Comparison of ENCODE assay signal across 21 cellular contexts in the genomic region with DNA sequence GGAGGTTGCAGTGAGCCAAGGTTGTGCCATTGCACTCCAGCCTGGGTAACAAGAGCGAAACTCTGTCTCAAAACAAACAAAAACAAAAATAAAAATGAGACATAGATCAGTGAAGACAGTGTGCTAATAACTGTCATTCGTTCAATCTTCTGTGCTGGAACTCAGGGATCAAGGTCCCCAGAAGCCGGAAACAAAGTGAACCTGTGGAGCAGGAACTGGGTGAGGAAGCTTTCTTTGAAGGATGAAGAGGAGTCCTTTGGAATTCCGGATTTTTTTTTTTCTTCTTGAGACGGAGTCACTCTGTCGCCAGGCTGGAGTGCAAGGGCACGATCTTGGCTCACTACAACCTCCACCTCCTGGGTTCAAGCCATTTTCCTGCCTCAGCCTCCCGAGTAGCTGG. TPM values are rescaled to one million over a fixed set of nuclear protein-coding genes. Genes with fewer than 3 reads are reported as not detected.
DNase-seq lines count a peak whose midpoint lies in the region; ATAC-seq, FAIRE-seq and TF ChIP-seq lines count a peak whose summit lies in the region.
"Had no signal": no experiment of that assay in that cellular context is flagged by ENCODE, and none has a peak within 500 bp of the region (broad histone marks: within the 10 kb centered on the region; RNA-seq: fewer than 3 reads in every experiment).

No MANE protein-coding gene starts in this region.

- H3K27ac ChIP-seq in HepG2 (ENCODE audit: extremely low read length, insufficient read depth, low read length) (no peak overlapping the region), right lobe of liver (no peak overlapping the region), mucosa of rectum (ENCODE audit: low read depth in 2 of 2, low read length in 2 of 2) (peak overlapping the region; percentile 86 to 91)
- H3K27ac ChIP-seq: BLaER1 treated with 17β-estradiol and CSF1 and Interleukin-3, amounts not matched to agents 10 nM and 100 nM had no signal

- no peak for TF ChIP-seq CTCF in HepG2 (CRISPR knock-in tag; IDR thresholded peaks at IDR 0.05)
- no peak for TF ChIP-seq CTCF in right lobe of liver (IDR thresholded peaks at IDR 0.05)

- intact Hi-C loops in HepG2 (cut with micrococcal nuclease; ENCODE audit: unreplicated experiment), result no loop called here
- intact Hi-C loops in right lobe of liver (cut with DNase I), result loop anchor here in 1 of 2 donors (10.0 kb wide), 1 partner anchor 65 kb away; no protein-coding TSS in a partner anchor

- peaks cover 38% of the 10 kb centered on the region for H3K4me1 ChIP-seq in HepG2 (ENCODE audit: insufficient read depth, low read length)
- H3K4me1 ChIP-seq in right lobe of liver, result peaks cover 0 to 20% (median 2%) of the 10 kb centered on the region in 4 donors
- H3K4me1 ChIP-seq in mucosa of rectum (ENCODE audit: control insufficient read depth in 2 of 2, insufficient read depth in 2 of 2, low read length in 2 of 2), result peaks cover 28 to 35% of the 10 kb centered on the region in 2 donors

- TF ChIP-seq EP300 in HepG2 (IDR thresholded peaks at IDR 0.05; ENCODE audit: low read depth in 2 of 2, low read length in 2 of 2) (no peak), HepG2 (CRISPR knock-in tag; IDR thresholded peaks at IDR 0.05; ENCODE audit: borderline replicate concordance) (no peak)

- no TSS peak for BruUV-seq in HepG2 (replicated peaks; lab: Mats Ljungman, UMichigan)

- no peaks in the 10 kb centered on the region for H3K36me3 Mint-ChIP-seq in naive thymus-derived CD8-positive, alpha-beta T cell
- no peaks in the 10 kb centered on the region for H3K36me3 Mint-ChIP-seq in activated naive CD8-positive, alpha-beta T cell treated with anti-CD3 and anti-CD28 coated beads for 36 hours
- H3K36me3 Mint-ChIP-seq: CD8-positive, alpha-beta T cell; IgD-negative memory B cell had no signal

- H3K27ac Mint-ChIP-seq in naive thymus-derived CD8-positive, alpha-beta T cell, result no peak overlapping the region
- H3K27ac Mint-ChIP-seq in activated naive CD8-positive, alpha-beta T cell treated with anti-CD3 and anti-CD28 coated beads for 36 hours, result no peak overlapping the region
- H3K27ac Mint-ChIP-seq: CD8-positive, alpha-beta T cell had no signal

- POLR2A ChIA-PET in HepG2 (lab: Yijun Ruan, JAX), result interaction anchor here (0.7 to 1.5 kb wide), 2 partner anchors 17 to 28 kb away, joined by 3 to 6 read pairs; partner anchors contain the start of gene CTDNEP1
- POLR2A ChIA-PET in naive thymus-derived CD8-positive, alpha-beta T cell (lab: Charles Lee), result interaction anchor here (1.3 kb wide), 1 partner anchor 17 kb away, joined by 4 read pairs; no protein-coding TSS in a partner anchor

- H3K9ac ChIP-seq in HepG2 (ENCODE audit: insufficient read depth, low read depth, low read length), result no peak overlapping the region
- H3K9ac ChIP-seq in mucosa of rectum (ENCODE audit: low read depth in 1 of 2, low read length in 2 of 2), result peak overlapping the region in 1 of 2 donors; percentile 70
- H3K9ac ChIP-seq: BLaER1 treated with 17β-estradiol and CSF1 and Interleukin-3, amounts not matched to agents 10 nM and 100 nM had no signal

- H3K27me3 Mint-ChIP-seq in naive thymus-derived CD8-positive, alpha-beta T cell, result peaks cover 1 to 19% (median 10%) of the 10 kb centered on the region in 5 donors
- H3K27me3 Mint-ChIP-seq in activated naive CD8-positive, alpha-beta T cell treated with anti-CD3 and anti-CD28 coated beads for 36 hours, result peaks cover 18% of the 10 kb centered on the region

- peaks cover 16 to 38% (median 24%) of the 10 kb centered on the region in 4 donors for H3K4me1 Mint-ChIP-seq in naive thymus-derived CD8-positive, alpha-beta T cell
- peaks cover 22% of the 10 kb centered on the region for H3K4me1 Mint-ChIP-seq in activated naive CD8-positive, alpha-beta T cell treated with anti-CD3 and anti-CD28 coated beads for 36 hours

- no peak for FAIRE-seq in HepG2 (lab: Jason Lieb, UNC)
- FAIRE-seq: H54, RCC 7860 had no signal

- no peak for TF ChIP-seq RAD21 in HepG2 (CRISPR knock-in tag; IDR thresholded peaks at IDR 0.05)

- H3K4me3 Mint-ChIP-seq in naive thymus-derived CD8-positive, alpha-beta T cell, result peak overlapping the region in 1 of 10 donors; percentile 39
- no peak overlapping the region for H3K4me3 Mint-ChIP-seq in activated naive CD8-positive, alpha-beta T cell treated with anti-CD3 and anti-CD28 coated beads for 36 hours

- no peak overlapping the region for H2AFZ ChIP-seq in HepG2 (ENCODE audit: low read length)

- TF ChIP-seq POLR2A in HepG2 (IDR thresholded peaks at IDR 0.05; ENCODE audit: insufficient read depth in 1 of 2, low read depth in 2 of 2, low read length in 2 of 2) (no peak), right lobe of liver (IDR thresholded peaks at IDR 0.05) (no peak)

- ATAC-seq in HepG2 (no peak), right lobe of liver (no peak)
- ATAC-seq in naive thymus-derived CD8-positive, alpha-beta T cell, result no peak
- ATAC-seq: CD8-positive, alpha-beta T cell had no signal

- DNase-seq in HepG2 (ENCODE audit: low spot score), result no peak
- DNase-seq in right lobe of liver, result no peak
- DNase-seq in naive thymus-derived CD8-positive, alpha-beta T cell, result no peak
- DNase-seq in NCI-H2171 (lab: John Stamatoyannopoulos, UW), result no peak
- DNase-seq in activated naive CD8-positive, alpha-beta T cell treated with anti-CD3 and anti-CD28 coated beads for 36 hours, result no peak
- DNase-seq: ACHN; CD8-positive, alpha-beta T cell; DMS53; GF-D8; NCI-H1105 treated with DMSO at 0.1 percent for 48 hours; NCI-H2081; NCI-H2171 treated with DMSO at 0.1 percent for 48 hours; NCI-H446; NCI-H526; Right ventricle myocardium superior had no signal

- H3K9me3 ChIP-seq in HepG2 (ENCODE audit: low read length) (no peaks in the 10 kb centered on the region), right lobe of liver (no peaks in the 10 kb centered on the region), mucosa of rectum (ENCODE audit: control insufficient read depth in 2 of 2, low read length in 2 of 2) (no peaks in the 10 kb centered on the region)
- H3K9me3 ChIP-seq: BLaER1 treated with 17β-estradiol and CSF1 and Interleukin-3, amounts not matched to agents 10 nM and 100 nM had no signal

- H3K4me2 ChIP-seq in HepG2 (ENCODE audit: low read depth, low read length), result peak overlapping the region; percentile 56

- no peaks in the 10 kb centered on the region for H3K79me2 ChIP-seq in HepG2 (ENCODE audit: insufficient read depth, low read length)

- no peaks in the 10 kb centered on the region for H3K27me3 ChIP-seq in HepG2 (ENCODE audit: control insufficient read depth in 1 of 2, insufficient read depth in 2 of 2, low read length in 2 of 2)
- H3K27me3 ChIP-seq in right lobe of liver, result no peaks in the 10 kb centered on the region
- H3K27me3 ChIP-seq in mucosa of rectum (ENCODE audit: control insufficient read depth in 2 of 2, insufficient read depth in 2 of 2, low read length in 2 of 2), result no peaks in the 10 kb centered on the region

- in situ Hi-C loops in HepG2 (cut with HindIII; ENCODE audit: extremely low pct_ligation_motif_present, low pct_unique_long_range_greater_than_20kb), result no loop called here

- no peak overlapping the region for H3K4me3 ChIP-seq in HepG2 (replicated peaks in 1 of 3; ENCODE audit: insufficient read depth in 1 of 3, low read depth in 2 of 3, low read length in 3 of 3)
- no peak overlapping the region for H3K4me3 ChIP-seq in right lobe of liver
- H3K4me3 ChIP-seq in mucosa of rectum (ENCODE audit: low read length in 2 of 2), result peak overlapping the region; percentile 22 to 55
- H3K4me3 ChIP-seq: BLaER1 treated with 17β-estradiol and CSF1 and Interleukin-3, amounts not matched to agents 10 nM and 100 nM had no signal

- 15% methylated on average over 8 of the region's 8 CpGs for WGBS in HepG2 (ENCODE audit: low lambda C conversion rate)
- WGBS in right lobe of liver (ENCODE audit: insufficient coverage, low coverage, low lambda C conversion rate, missing lambda C conversion rate), result 64% methylated on average over 6 of the region's 8 CpGs

- H4K20me1 ChIP-seq in HepG2 (ENCODE audit: insufficient read depth, low read length), result no peaks in the 10 kb centered on the region
- H4K20me1 ChIP-seq: BLaER1 treated with 17β-estradiol and CSF1 and Interleukin-3, amounts not matched to agents 10 nM and 100 nM had no signal

- CTCF ChIA-PET in HepG2 (lab: Yijun Ruan, JAX; ENCODE audit: low intra/inter-chr PET ratio, low total read pairs), result interaction anchor here (2.9 kb wide), 1 partner anchor 17 kb away, joined by 43 read pairs; no protein-coding TSS in a partner anchor

- H3K36me3 ChIP-seq in HepG2 (replicated peaks in 1 of 2; ENCODE audit: control insufficient read depth in 1 of 2, insufficient read depth in 2 of 2, low read length in 2 of 2) (peaks cover 2 to 4% of the 10 kb centered on the region in 2 experiments; a peak in 2 of 5 replicates), right lobe of liver (no peaks in the 10 kb centered on the region), mucosa of rectum (ENCODE audit: control insufficient read depth in 2 of 2, insufficient read depth in 2 of 2, low read length in 2 of 2) (no peaks in the 10 kb centered on the region)
- H3K36me3 ChIP-seq: BLaER1 treated with 17β-estradiol and CSF1 and Interleukin-3, amounts not matched to agents 10 nM and 100 nM had no signal

- no peaks in the 10 kb centered on the region for H3K9me3 Mint-ChIP-seq in naive thymus-derived CD8-positive, alpha-beta T cell
- no peaks in the 10 kb centered on the region for H3K9me3 Mint-ChIP-seq in activated naive CD8-positive, alpha-beta T cell treated with anti-CD3 and anti-CD28 coated beads for 36 hours
- H3K9me3 Mint-ChIP-seq: CD8-positive, alpha-beta T cell had no signal

RNA-seq across cellular contexts. Expression of gene SLC2A4, which starts 2.1 kb away (rescaled TPM):
- total RNA-seq in HepG2 (2016; rRNA removed; fragmentation: Illumina TruSeq; extraction: Trizol), result 2.6 and 5.8 TPM in 2 replicates
- 1.1 and 1.3 TPM in 2 replicates for total RNA-seq in HepG2 (2016; cell fraction: cytosol; rRNA removed; fragmentation: Illumina TruSeq; extraction: Trizol; ENCODE audit: low read depth)
- total RNA-seq in HepG2 (2016; cell fraction: insoluble cytoplasmic fraction; rRNA removed; fragmentation: Illumina TruSeq; extraction: Trizol), result 2.6 and 6.2 TPM in 2 replicates
- total RNA-seq in HepG2 (2016; cell fraction: membrane; rRNA removed; fragmentation: Illumina TruSeq; extraction: Trizol), result 2.9 and 3.0 TPM in 2 replicates
- 5.2 and 8.4 TPM in 2 replicates for total RNA-seq in HepG2 (2016; cell fraction: nucleus; rRNA removed; fragmentation: Illumina TruSeq; extraction: Trizol)
- polyA plus RNA-seq in HepG2 (2011; rRNA removed), result 4.9 and 6.3 TPM in 2 replicates
- 3.9 and 5.4 TPM in 2 replicates for polyA plus RNA-seq in HepG2 (2011; cell fraction: cytosol; rRNA removed)
- 13.8 and 15.9 TPM in 2 replicates for polyA plus RNA-seq in HepG2 (2011; cell fraction: nucleus; rRNA removed)
- 1.9 and 2.8 TPM in 2 replicates for polyA plus RNA-seq in HepG2 (2012)
- polyA plus RNA-seq in HepG2 (2016; cell fraction: cytosol; fragmentation: Illumina TruSeq; extraction: Trizol; ENCODE audit: low read depth), result 0.44 and 0.46 TPM in 2 replicates
- 1.6 and 2.0 TPM in 2 replicates for polyA plus RNA-seq in HepG2 (2016; cell fraction: insoluble cytoplasmic fraction; fragmentation: Illumina TruSeq; extraction: Trizol; ENCODE audit: low read depth)
- 1.1 and 1.3 TPM in 2 replicates for polyA plus RNA-seq in HepG2 (2016; cell fraction: membrane; fragmentation: Illumina TruSeq; extraction: Trizol; ENCODE audit: low read depth)
- 8.0 and 10.3 TPM in 2 replicates for polyA plus RNA-seq in HepG2 (2016; cell fraction: nucleus; fragmentation: Illumina TruSeq; extraction: Trizol; ENCODE audit: insufficient read depth, low read depth)
- polyA minus RNA-seq in HepG2 (2011; rRNA and poly(A)+ RNA removed; ENCODE audit: low replicate concordance), result 0.68 and 20.8 TPM in 2 replicates
- 5.3 and 5.8 TPM in 2 replicates for polyA minus RNA-seq in HepG2 (2011; cell fraction: cytosol; rRNA and poly(A)+ RNA removed)
- polyA minus RNA-seq in HepG2 (2011; cell fraction: nucleus; rRNA and poly(A)+ RNA removed), result 10.2 and 10.3 TPM in 2 replicates
- 1 to 10 TPM in 4 of 6 experiments, under 1 TPM in 2; 0.66 to 2.1 (median 1.4) TPM for total RNA-seq in right lobe of liver
- total RNA-seq in naive thymus-derived CD8-positive, alpha-beta T cell, result not detected
- polyA plus RNA-seq in naive thymus-derived CD8-positive, alpha-beta T cell, result not detected
- total RNA-seq in activated naive CD8-positive, alpha-beta T cell treated with anti-CD3 and anti-CD28 coated beads for 36 hours, result under 1 TPM; 0.54 to 0.56 TPM
- total RNA-seq: CD8-positive, alpha-beta T cell had no signal
- polyA plus RNA-seq: IgD-negative memory B cell had no signal

RNA-seq across cellular contexts. Expression of gene YBX2, which starts 15.0 kb away (rescaled TPM):
- 0.22 TPM in 1 of 2 replicates, not detected in the other for total RNA-seq in HepG2 (2016; rRNA removed; fragmentation: Illumina TruSeq; extraction: Trizol)
- 0.09 and 0.30 TPM in 2 replicates for total RNA-seq in HepG2 (2016; cell fraction: cytosol; rRNA removed; fragmentation: Illumina TruSeq; extraction: Trizol; ENCODE audit: low read depth)
- total RNA-seq in HepG2 (2016; cell fraction: insoluble cytoplasmic fraction; rRNA removed; fragmentation: Illumina TruSeq; extraction: Trizol), result 0.24 TPM in 1 of 2 replicates, not detected in the other
- 0.25 and 0.34 TPM in 2 replicates for total RNA-seq in HepG2 (2016; cell fraction: membrane; rRNA removed; fragmentation: Illumina TruSeq; extraction: Trizol)
- total RNA-seq in HepG2 (2016; cell fraction: nucleus; rRNA removed; fragmentation: Illumina TruSeq; extraction: Trizol), result 0.34 and 0.37 TPM in 2 replicates
- 0.12 TPM in 2 replicates for polyA plus RNA-seq in HepG2 (2011; rRNA removed)
- polyA plus RNA-seq in HepG2 (2011; cell fraction: cytosol; rRNA removed), result 0.01 and 0.07 TPM in 2 replicates
- polyA plus RNA-seq in HepG2 (2011; cell fraction: nucleus; rRNA removed), result 0.96 and 1.6 TPM in 2 replicates
- 0.39 and 0.50 TPM in 2 replicates for polyA plus RNA-seq in HepG2 (2012)
- 0.36 TPM in 2 replicates for polyA plus RNA-seq in HepG2 (2016; cell fraction: cytosol; fragmentation: Illumina TruSeq; extraction: Trizol; ENCODE audit: low read depth)
- 0.30 and 0.47 TPM in 2 replicates for polyA plus RNA-seq in HepG2 (2016; cell fraction: insoluble cytoplasmic fraction; fragmentation: Illumina TruSeq; extraction: Trizol; ENCODE audit: low read depth)
- 0.38 and 0.65 TPM in 2 replicates for polyA plus RNA-seq in HepG2 (2016; cell fraction: membrane; fragmentation: Illumina TruSeq; extraction: Trizol; ENCODE audit: low read depth)
- 1.2 and 1.5 TPM in 2 replicates for polyA plus RNA-seq in HepG2 (2016; cell fraction: nucleus; fragmentation: Illumina TruSeq; extraction: Trizol; ENCODE audit: insufficient read depth, low read depth)
- polyA minus RNA-seq in HepG2 (2011; rRNA and poly(A)+ RNA removed; ENCODE audit: low replicate concordance), result 0.06 and 0.09 TPM in 2 replicates
- polyA minus RNA-seq in HepG2 (2011; cell fraction: cytosol; rRNA and poly(A)+ RNA removed), result not detected in 2 replicates
- 0.37 and 0.52 TPM in 2 replicates for polyA minus RNA-seq in HepG2 (2011; cell fraction: nucleus; rRNA and poly(A)+ RNA removed)
- total RNA-seq in right lobe of liver, result 1 to 10 TPM in 2 of 6 experiments, under 1 TPM in 4; 0.27 to 1.7 (median 0.90) TPM
- total RNA-seq in naive thymus-derived CD8-positive, alpha-beta T cell, result 1 to 10 TPM in 1 of 2 experiments, under 1 TPM in 1; 0.66 to 1.2 TPM
- not detected for polyA plus RNA-seq in naive thymus-derived CD8-positive, alpha-beta T cell
- under 1 TPM; 0.19 to 0.24 TPM for total RNA-seq in activated naive CD8-positive, alpha-beta T cell treated with anti-CD3 and anti-CD28 coated beads for 36 hours
- total RNA-seq: CD8-positive, alpha-beta T cell had no signal
- polyA plus RNA-seq: IgD-negative memory B cell had no signal

RNA-seq across cellular contexts. Expression of gene CLDN7, which starts 17.2 kb away (rescaled TPM):
- total RNA-seq in HepG2 (2016; rRNA removed; fragmentation: Illumina TruSeq; extraction: Trizol) (not detected in 2 replicates), right lobe of liver (100 to 1,000 TPM in 1 of 6 experiments, 10 to 100 TPM in 4, 1 to 10 TPM in 1; 9.6 to 114 (median 23.3) TPM)
- not detected in 2 replicates for total RNA-seq in HepG2 (2016; cell fraction: cytosol; rRNA removed; fragmentation: Illumina TruSeq; extraction: Trizol; ENCODE audit: low read depth)
- total RNA-seq in HepG2 (2016; cell fraction: insoluble cytoplasmic fraction; rRNA removed; fragmentation: Illumina TruSeq; extraction: Trizol), result not detected in 2 replicates
- not detected in 2 replicates for total RNA-seq in HepG2 (2016; cell fraction: membrane; rRNA removed; fragmentation: Illumina TruSeq; extraction: Trizol)
- not detected in 2 replicates for total RNA-seq in HepG2 (2016; cell fraction: nucleus; rRNA removed; fragmentation: Illumina TruSeq; extraction: Trizol)
- not detected in 2 replicates for polyA plus RNA-seq in HepG2 (2011; rRNA removed)
- polyA plus RNA-seq in HepG2 (2011; cell fraction: cytosol; rRNA removed), result not detected in 2 replicates
- not detected in 2 replicates for polyA plus RNA-seq in HepG2 (2011; cell fraction: nucleus; rRNA removed)
- polyA plus RNA-seq in HepG2 (2012), result not detected in 2 replicates
- polyA plus RNA-seq in HepG2 (2016; cell fraction: cytosol; fragmentation: Illumina TruSeq; extraction: Trizol; ENCODE audit: low read depth), result not detected in 2 replicates
- not detected in 2 replicates for polyA plus RNA-seq in HepG2 (2016; cell fraction: insoluble cytoplasmic fraction; fragmentation: Illumina TruSeq; extraction: Trizol; ENCODE audit: low read depth)
- not detected in 2 replicates for polyA plus RNA-seq in HepG2 (2016; cell fraction: membrane; fragmentation: Illumina TruSeq; extraction: Trizol; ENCODE audit: low read depth)
- polyA plus RNA-seq in HepG2 (2016; cell fraction: nucleus; fragmentation: Illumina TruSeq; extraction: Trizol; ENCODE audit: insufficient read depth, low read depth), result not detected in 2 replicates
- 10.0 TPM in 1 of 2 replicates, not detected in the other for polyA minus RNA-seq in HepG2 (2011; rRNA and poly(A)+ RNA removed; ENCODE audit: low replicate concordance)
- polyA minus RNA-seq in HepG2 (2011; cell fraction: cytosol; rRNA and poly(A)+ RNA removed), result not detected in 2 replicates
- polyA minus RNA-seq in HepG2 (2011; cell fraction: nucleus; rRNA and poly(A)+ RNA removed), result not detected in 2 replicates
- 1 to 10 TPM; 4.2 to 7.4 TPM for total RNA-seq in naive thymus-derived CD8-positive, alpha-beta T cell
- 1 to 10 TPM; 5.7 to 8.6 (median 7.1) TPM for polyA plus RNA-seq in naive thymus-derived CD8-positive, alpha-beta T cell
- total RNA-seq in activated naive CD8-positive, alpha-beta T cell treated with anti-CD3 and anti-CD28 coated beads for 36 hours, result 1 to 10 TPM in 1 of 2 experiments, under 1 TPM in 1; 0.90 to 1.6 TPM
- total RNA-seq: SK-MEL-5 had no signal

RNA-seq across cellular contexts. Expression of gene ELP5, which starts 27.4 kb away (rescaled TPM):
- total RNA-seq in HepG2 (2016; rRNA removed; fragmentation: Illumina TruSeq; extraction: Trizol) (68.0 and 69.8 TPM in 2 replicates), right lobe of liver (10 to 100 TPM; 14.2 to 29.6 (median 22.9) TPM)
- 111 and 129 TPM in 2 replicates for total RNA-seq in HepG2 (2016; cell fraction: cytosol; rRNA removed; fragmentation: Illumina TruSeq; extraction: Trizol; ENCODE audit: low read depth)
- 64.4 and 71.8 TPM in 2 replicates for total RNA-seq in HepG2 (2016; cell fraction: insoluble cytoplasmic fraction; rRNA removed; fragmentation: Illumina TruSeq; extraction: Trizol)
- total RNA-seq in HepG2 (2016; cell fraction: membrane; rRNA removed; fragmentation: Illumina TruSeq; extraction: Trizol), result 142 and 154 TPM in 2 replicates
- 40.7 and 41.3 TPM in 2 replicates for total RNA-seq in HepG2 (2016; cell fraction: nucleus; rRNA removed; fragmentation: Illumina TruSeq; extraction: Trizol)
- 67.6 and 75.4 TPM in 2 replicates for polyA plus RNA-seq in HepG2 (2011; rRNA removed)
- 79.0 and 80.4 TPM in 2 replicates for polyA plus RNA-seq in HepG2 (2011; cell fraction: cytosol; rRNA removed)
- 109 and 116 TPM in 2 replicates for polyA plus RNA-seq in HepG2 (2011; cell fraction: nucleus; rRNA removed)
- 54.3 and 56.5 TPM in 2 replicates for polyA plus RNA-seq in HepG2 (2012)
- polyA plus RNA-seq in HepG2 (2016; cell fraction: cytosol; fragmentation: Illumina TruSeq; extraction: Trizol; ENCODE audit: low read depth), result 153 and 183 TPM in 2 replicates
- polyA plus RNA-seq in HepG2 (2016; cell fraction: insoluble cytoplasmic fraction; fragmentation: Illumina TruSeq; extraction: Trizol; ENCODE audit: low read depth), result 78.9 and 80.0 TPM in 2 replicates
- polyA plus RNA-seq in HepG2 (2016; cell fraction: membrane; fragmentation: Illumina TruSeq; extraction: Trizol; ENCODE audit: low read depth), result 162 and 180 TPM in 2 replicates
- polyA plus RNA-seq in HepG2 (2016; cell fraction: nucleus; fragmentation: Illumina TruSeq; extraction: Trizol; ENCODE audit: insufficient read depth, low read depth), result 87.0 and 90.3 TPM in 2 replicates
- polyA minus RNA-seq in HepG2 (2011; rRNA and poly(A)+ RNA removed; ENCODE audit: low replicate concordance), result 70.4 and 79.0 TPM in 2 replicates
- polyA minus RNA-seq in HepG2 (2011; cell fraction: cytosol; rRNA and poly(A)+ RNA removed), result 19.7 and 20.9 TPM in 2 replicates
- 29.2 and 33.6 TPM in 2 replicates for polyA minus RNA-seq in HepG2 (2011; cell fraction: nucleus; rRNA and poly(A)+ RNA removed)
- total RNA-seq in naive thymus-derived CD8-positive, alpha-beta T cell, result 10 to 100 TPM; 35.1 to 36.1 TPM
- polyA plus RNA-seq in naive thymus-derived CD8-positive, alpha-beta T cell, result 10 to 100 TPM; 55.5 to 94.0 (median 70.8) TPM
- 100 to 1,000 TPM in 1 of 2 experiments, 10 to 100 TPM in 1; 99.0 to 110 TPM for total RNA-seq in activated naive CD8-positive, alpha-beta T cell treated with anti-CD3 and anti-CD28 coated beads for 36 hours

RNA-seq across cellular contexts. Expression of gene CTDNEP1, which starts 27.9 kb away (rescaled TPM):
- 19.8 and 32.0 TPM in 2 replicates for total RNA-seq in HepG2 (2016; rRNA removed; fragmentation: Illumina TruSeq; extraction: Trizol)
- total RNA-seq in HepG2 (2016; cell fraction: cytosol; rRNA removed; fragmentation: Illumina TruSeq; extraction: Trizol; ENCODE audit: low read depth), result 19.4 and 21.9 TPM in 2 replicates
- 18.5 and 25.6 TPM in 2 replicates for total RNA-seq in HepG2 (2016; cell fraction: insoluble cytoplasmic fraction; rRNA removed; fragmentation: Illumina TruSeq; extraction: Trizol)
- 66.8 and 71.2 TPM in 2 replicates for total RNA-seq in HepG2 (2016; cell fraction: membrane; rRNA removed; fragmentation: Illumina TruSeq; extraction: Trizol)
- 30.3 and 34.3 TPM in 2 replicates for total RNA-seq in HepG2 (2016; cell fraction: nucleus; rRNA removed; fragmentation: Illumina TruSeq; extraction: Trizol)
- polyA plus RNA-seq in HepG2 (2011; rRNA removed), result 118 and 126 TPM in 2 replicates
- 101 and 109 TPM in 2 replicates for polyA plus RNA-seq in HepG2 (2011; cell fraction: cytosol; rRNA removed)
- 101 and 114 TPM in 2 replicates for polyA plus RNA-seq in HepG2 (2011; cell fraction: nucleus; rRNA removed)
- polyA plus RNA-seq in HepG2 (2012), result 127 and 151 TPM in 2 replicates
- 143 and 153 TPM in 2 replicates for polyA plus RNA-seq in HepG2 (2016; cell fraction: cytosol; fragmentation: Illumina TruSeq; extraction: Trizol; ENCODE audit: low read depth)
- 110 and 145 TPM in 2 replicates for polyA plus RNA-seq in HepG2 (2016; cell fraction: insoluble cytoplasmic fraction; fragmentation: Illumina TruSeq; extraction: Trizol; ENCODE audit: low read depth)
- 280 and 308 TPM in 2 replicates for polyA plus RNA-seq in HepG2 (2016; cell fraction: membrane; fragmentation: Illumina TruSeq; extraction: Trizol; ENCODE audit: low read depth)
- 149 and 153 TPM in 2 replicates for polyA plus RNA-seq in HepG2 (2016; cell fraction: nucleus; fragmentation: Illumina TruSeq; extraction: Trizol; ENCODE audit: insufficient read depth, low read depth)
- 128 and 176 TPM in 2 replicates for polyA minus RNA-seq in HepG2 (2011; rRNA and poly(A)+ RNA removed; ENCODE audit: low replicate concordance)
- polyA minus RNA-seq in HepG2 (2011; cell fraction: cytosol; rRNA and poly(A)+ RNA removed), result 85.9 and 95.1 TPM in 2 replicates
- polyA minus RNA-seq in HepG2 (2011; cell fraction: nucleus; rRNA and poly(A)+ RNA removed), result 45.1 and 50.7 TPM in 2 replicates
- total RNA-seq in right lobe of liver, result 10 to 100 TPM; 25.9 to 34.6 (median 31.9) TPM
- total RNA-seq in naive thymus-derived CD8-positive, alpha-beta T cell, result 100 to 1,000 TPM; 138 to 142 TPM
- polyA plus RNA-seq in naive thymus-derived CD8-positive, alpha-beta T cell, result 10 to 100 TPM; 33.6 to 42.3 (median 39.7) TPM
- total RNA-seq in activated naive CD8-positive, alpha-beta T cell treated with anti-CD3 and anti-CD28 coated beads for 36 hours, result 100 to 1,000 TPM; 180 to 191 TPM

Comparison
In these comparisons a context has a peak if more than half of its experiments do, and no peak if none do; other contexts are left out.
1. H3K27ac ChIP-seq: peak in mucosa of rectum (2 of 2); none in HepG2 (single experiment) and right lobe of liver (0 of 3).
2. H3K4me3 ChIP-seq: peak in mucosa of rectum (2 of 2); none in HepG2 (0 of 3) and right lobe of liver (0 of 3).